1 cellular context compared by ENCODE assay signal in genomic region chr15:73951044-73951561, GRCh38.
TF ChIP-seq lines count a peak whose summit lies in the region.

No MANE protein-coding gene starts in this region.

TF ChIP-seq in HCT116, 20 proteins besides CTCF, POLR2A, EP300 and RAD21 (continued from another document):
- TF ChIP-seq MAX (IDR thresholded peaks at IDR 0.05) (no peak; the same call in 1 of the 2 replicates), SIN3A (IDR thresholded peaks at IDR 0.05; ENCODE audit: low read depth) (no peak), JUND (IDR thresholded peaks at IDR 0.05) (no peak)
TF ChIP-seq in HCT116: peak in this region for 0.
